Comparison of ENCODE assay signal across 14 cellular contexts in the genomic region with DNA sequence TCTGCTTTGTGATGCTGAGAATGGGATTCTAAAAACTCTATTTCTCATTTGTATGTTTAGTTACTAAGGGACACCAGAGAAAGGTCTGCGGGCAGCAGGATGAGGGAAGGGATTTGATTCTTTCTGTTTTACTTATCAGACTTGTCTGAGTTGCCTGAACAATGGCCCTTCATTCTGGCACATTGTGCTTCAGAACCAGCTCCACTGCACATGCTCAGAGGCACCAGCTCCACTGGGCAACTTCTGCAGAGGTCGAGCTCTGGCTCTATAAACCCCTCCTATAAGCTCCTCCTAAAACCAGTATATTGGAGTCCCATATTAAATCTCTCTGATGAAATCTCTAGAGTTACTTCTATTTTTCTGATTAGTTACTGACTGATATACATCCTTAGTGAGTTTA.
A peak's percentile ranks its signal among the peaks of the same experiment; 100 is the strongest.
DNase-seq lines count a peak whose midpoint lies in the region; ATAC-seq lines count a peak whose summit lies in the region.
"Had no signal": no experiment of that assay in that cellular context is flagged by ENCODE, and none has a peak within 500 bp of the region (broad histone marks: within the 10 kb centered on the region; RNA-seq: fewer than 3 reads in every experiment).

No MANE protein-coding gene starts in this region.

- H3K27me3 Mint-ChIP-seq in activated naive CD8-positive, alpha-beta T cell treated with anti-CD3 and anti-CD28 coated beads, Interleukin-2, amount 50 U/mL, for 24 hours, result no peaks in the 10 kb centered on the region
- H3K27me3 Mint-ChIP-seq: CD4-positive, CD25-positive, alpha-beta regulatory T cell had no signal

- no peak overlapping the region for H3K27ac Mint-ChIP-seq in activated naive CD8-positive, alpha-beta T cell treated with anti-CD3 and anti-CD28 coated beads, Interleukin-2, amount 50 U/mL, for 24 hours
- H3K27ac Mint-ChIP-seq: CD4-positive, CD25-positive, alpha-beta regulatory T cell; H9 had no signal

- no peaks in the 10 kb centered on the region for H3K36me3 Mint-ChIP-seq in activated naive CD8-positive, alpha-beta T cell treated with anti-CD3 and anti-CD28 coated beads, Interleukin-2, amount 50 U/mL, for 24 hours (ENCODE audit: low read depth)
- H3K36me3 Mint-ChIP-seq: CD4-positive, CD25-positive, alpha-beta regulatory T cell had no signal

- peak; percentile 40 for DNase-seq in DMS53 (lab: John Stamatoyannopoulos, UW)
- no peak for DNase-seq in DMS53 treated with DMSO at 0.1 percent for 48 hours (lab: John Stamatoyannopoulos, UW; ENCODE audit: unreplicated experiment)
- peak; percentile 47 for DNase-seq in midbrain (lab: John Stamatoyannopoulos, UW)
- peak in 6 of 10 donors; percentile 6 to 82 (median 46) for DNase-seq in posterior cingulate gyrus
- no peak for DNase-seq in activated T-cell treated with anti-CD3 and anti-CD28 coated beads for 4 hours
- DNase-seq in G401 (ENCODE audit: low spot score), result no peak
- no peak for DNase-seq in activated naive CD8-positive, alpha-beta T cell treated with anti-CD3 and anti-CD28 coated beads, Interleukin-2, amount 50 U/mL, for 24 hours
- DNase-seq: CD4-positive, CD25-positive, alpha-beta regulatory T cell; DMS79; GOT3; H9; IMR-90; KBM-7 had no signal

- no peaks in the 10 kb centered on the region for H3K4me1 Mint-ChIP-seq in activated naive CD8-positive, alpha-beta T cell treated with anti-CD3 and anti-CD28 coated beads, Interleukin-2, amount 50 U/mL, for 24 hours
- H3K4me1 Mint-ChIP-seq: CD4-positive, CD25-positive, alpha-beta regulatory T cell; H9 had no signal

- H3K4me3 Mint-ChIP-seq in activated naive CD8-positive, alpha-beta T cell treated with anti-CD3 and anti-CD28 coated beads, Interleukin-2, amount 50 U/mL, for 24 hours, result no peak overlapping the region
- H3K4me3 Mint-ChIP-seq: CD4-positive, CD25-positive, alpha-beta regulatory T cell; H9 had no signal

- no peak for ATAC-seq in HG02571 (IDR thresholded peaks at IDR 0.05; ENCODE audit: unreplicated experiment)
- ATAC-seq in activated naive CD8-positive, alpha-beta T cell treated with anti-CD3 and anti-CD28 coated beads, Interleukin-2, amount 50 U/mL, for 24 hours, result no peak

- in situ Hi-C loops in G401 (cut with HindIII; ENCODE audit: low sequenced_read_pairs), result no loop called here

- H3K9me3 Mint-ChIP-seq in activated naive CD8-positive, alpha-beta T cell treated with anti-CD3 and anti-CD28 coated beads, Interleukin-2, amount 50 U/mL, for 24 hours, result no peaks in the 10 kb centered on the region
- H3K9me3 Mint-ChIP-seq: H9 had no signal

- intact Hi-C loops in posterior cingulate gyrus (cut with DNase I), result no loop called here

Comparison
In these comparisons a context has a peak if more than half of its experiments do, and no peak if none do; other contexts are left out.
1. DNase-seq: peak in DMS53 (single experiment), midbrain (single experiment) and posterior cingulate gyrus (6 of 10); none in DMS53 treated with DMSO at 0.1 percent for 48 hours (single experiment), activated T-cell treated with anti-CD3 and anti-CD28 coated beads for 4 hours (single experiment), G401 (single experiment) and activated naive CD8-positive, alpha-beta T cell treated with anti-CD3 and anti-CD28 coated beads, Interleukin-2, amount 50 U/mL, for 24 hours (single experiment).